1 cellular context compared by ENCODE assay signal in the genomic region with DNA sequence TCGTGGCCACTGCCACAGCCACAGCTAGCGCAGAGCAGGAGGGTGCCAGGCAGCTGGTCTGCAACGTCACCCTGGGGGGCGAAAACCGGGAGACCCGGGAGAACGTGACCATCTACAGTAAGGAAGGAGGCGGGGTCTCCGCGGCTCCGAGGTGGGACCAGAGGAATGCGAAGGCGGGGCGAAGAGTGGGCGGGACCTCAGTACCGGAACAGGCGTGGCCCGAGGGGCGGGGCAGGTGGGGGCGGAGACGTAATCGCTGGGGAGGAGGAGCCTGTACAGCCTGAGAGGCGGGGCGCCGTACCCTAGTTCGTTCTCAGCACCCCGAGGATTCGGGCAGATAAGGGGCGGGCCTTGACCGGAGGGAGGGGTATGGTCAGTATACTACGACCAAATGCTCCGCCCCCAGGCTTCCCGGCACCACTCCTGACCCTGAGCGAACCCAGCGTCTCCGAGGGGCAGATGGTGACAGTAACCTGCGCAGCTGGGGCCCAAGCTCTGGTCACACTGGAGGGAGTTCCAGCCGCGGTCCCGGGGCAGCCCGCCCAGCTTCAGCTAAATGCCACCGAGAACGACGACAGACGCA.
TF ChIP-seq lines count a peak whose summit lies in the region.

No MANE protein-coding gene starts in this region.

TF ChIP-seq in HepG2, 621 proteins besides CTCF, POLR2A, EP300 and RAD21 (continued from another document and continues in another):
- TF ChIP-seq MAX (IDR thresholded peaks at IDR 0.05): 0 out of 2 replicates have a peak, but pooled peaks have one; percentile 7
- TF ChIP-seq ZNF703 (CRISPR knock-in tag; IDR thresholded peaks at IDR 0.05; ENCODE audit: borderline replicate concordance): no peak
- TF ChIP-seq GABPB1 (CRISPR knock-in tag; IDR thresholded peaks at IDR 0.05): peak; percentile 89
- TF ChIP-seq NKX3-1 (CRISPR knock-in tag; IDR thresholded peaks at IDR 0.05): no peak
- no peak for TF ChIP-seq ZNF251 (CRISPR knock-in tag; IDR thresholded peaks at IDR 0.05)
- 0 out of 2 replicates have a peak, but pooled peaks have one; percentile 36 for TF ChIP-seq CBFB (CRISPR knock-in tag; IDR thresholded peaks at IDR 0.05)
- TF ChIP-seq NONO (IDR thresholded peaks at IDR 0.05): no peak
- TF ChIP-seq NONO (CRISPR knock-in tag; conservative IDR thresholded peaks at IDR 0.05): 0 out of 2 replicates have a peak, but pooled peaks have one; percentile 18
- 0 out of 2 replicates have a peak, but pooled peaks have one; percentile 6 for TF ChIP-seq BCL6 (CRISPR knock-in tag; IDR thresholded peaks at IDR 0.05)
- TF ChIP-seq, protein P1, sequence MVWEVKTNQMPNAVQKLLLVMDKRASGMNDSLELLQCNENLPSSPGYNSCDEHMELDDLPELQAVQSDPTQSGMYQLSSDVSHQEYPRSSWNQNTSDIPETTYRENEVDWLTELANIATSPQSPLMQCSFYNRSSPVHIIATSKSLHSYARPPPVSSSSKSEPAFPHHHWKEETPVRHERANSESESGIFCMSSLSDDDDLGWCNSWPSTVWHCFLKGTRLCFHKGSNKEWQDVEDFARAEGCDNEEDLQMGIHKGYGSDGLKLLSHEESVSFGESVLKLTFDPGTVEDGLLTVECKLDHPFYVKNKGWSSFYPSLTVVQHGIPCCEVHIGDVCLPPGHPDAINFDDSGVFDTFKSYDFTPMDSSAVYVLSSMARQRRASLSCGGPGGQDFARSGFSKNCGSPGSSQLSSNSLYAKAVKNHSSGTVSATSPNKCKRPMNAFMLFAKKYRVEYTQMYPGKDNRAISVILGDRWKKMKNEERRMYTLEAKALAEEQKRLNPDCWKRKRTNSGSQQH (CRISPR knock-in tag; IDR thresholded peaks at IDR 0.05; ENCODE audit: low read depth): peak; percentile 34; the same call in 1 of the 2 replicates
- 0 out of 2 replicates have a peak, but pooled peaks have one; percentile 51 for TF ChIP-seq ATF7-NPFF (CRISPR knock-in tag; IDR thresholded peaks at IDR 0.05; ENCODE audit: low read depth)
- no peak for TF ChIP-seq NFRKB (IDR thresholded peaks at IDR 0.05)
- no peak for TF ChIP-seq SNAI1 (CRISPR knock-in tag; IDR thresholded peaks at IDR 0.05; ENCODE audit: borderline replicate concordance)
- TF ChIP-seq ZNF792 (CRISPR knock-in tag; IDR thresholded peaks at IDR 0.05): no peak
- peak; percentile 73; the same call in 1 of the 2 replicates for TF ChIP-seq AHR (CRISPR knock-in tag; IDR thresholded peaks at IDR 0.05)
- no peak for TF ChIP-seq ZNF501 (CRISPR knock-in tag; IDR thresholded peaks at IDR 0.05)
- 0 out of 2 replicates have a peak, but pooled peaks have one; percentile 26 for TF ChIP-seq ZNF589 (CRISPR knock-in tag; conservative IDR thresholded peaks at IDR 0.05)
- no peak for TF ChIP-seq ZNF761 (CRISPR knock-in tag; conservative IDR thresholded peaks at IDR 0.05)
- no peak for TF ChIP-seq SP1 (IDR thresholded peaks at IDR 0.05)
- TF ChIP-seq SP1 (CRISPR knock-in tag; IDR thresholded peaks at IDR 0.05): peak; percentile 93
- TF ChIP-seq, protein P2, sequence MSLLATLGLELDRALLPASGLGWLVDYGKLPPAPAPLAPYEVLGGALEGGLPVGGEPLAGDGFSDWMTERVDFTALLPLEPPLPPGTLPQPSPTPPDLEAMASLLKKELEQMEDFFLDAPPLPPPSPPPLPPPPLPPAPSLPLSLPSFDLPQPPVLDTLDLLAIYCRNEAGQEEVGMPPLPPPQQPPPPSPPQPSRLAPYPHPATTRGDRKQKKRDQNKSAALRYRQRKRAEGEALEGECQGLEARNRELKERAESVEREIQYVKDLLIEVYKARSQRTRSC (CRISPR knock-in tag; IDR thresholded peaks at IDR 0.05; ENCODE audit: low read depth): 0 out of 2 replicates have a peak, but pooled peaks have one; percentile 35
- TF ChIP-seq NFYB (CRISPR knock-in tag; IDR thresholded peaks at IDR 0.05): no peak
- TF ChIP-seq ZNF639 (CRISPR knock-in tag; conservative IDR thresholded peaks at IDR 0.05): 0 out of 2 replicates have a peak, but pooled peaks have one; percentile 41
- 0 out of 2 replicates have a peak, but pooled peaks have one; percentile 44 for TF ChIP-seq ZNF317 (CRISPR knock-in tag; IDR thresholded peaks at IDR 0.05)
- peak; percentile 56 for TF ChIP-seq TEAD3 (CRISPR knock-in tag; optimal IDR thresholded peaks at IDR 0.05; ENCODE audit: borderline replicate concordance)
- TF ChIP-seq, protein P3, sequence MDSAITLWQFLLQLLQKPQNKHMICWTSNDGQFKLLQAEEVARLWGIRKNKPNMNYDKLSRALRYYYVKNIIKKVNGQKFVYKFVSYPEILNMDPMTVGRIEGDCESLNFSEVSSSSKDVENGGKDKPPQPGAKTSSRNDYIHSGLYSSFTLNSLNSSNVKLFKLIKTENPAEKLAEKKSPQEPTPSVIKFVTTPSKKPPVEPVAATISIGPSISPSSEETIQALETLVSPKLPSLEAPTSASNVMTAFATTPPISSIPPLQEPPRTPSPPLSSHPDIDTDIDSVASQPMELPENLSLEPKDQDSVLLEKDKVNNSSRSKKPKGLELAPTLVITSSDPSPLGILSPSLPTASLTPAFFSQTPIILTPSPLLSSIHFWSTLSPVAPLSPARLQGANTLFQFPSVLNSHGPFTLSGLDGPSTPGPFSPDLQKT (CRISPR knock-in tag; IDR thresholded peaks at IDR 0.05; ENCODE audit: borderline replicate concordance): no peak
- no peak for TF ChIP-seq FOXM1 (CRISPR knock-in tag; IDR thresholded peaks at IDR 0.05)
- peak; percentile 39 for TF ChIP-seq HNRNPLL (IDR thresholded peaks at IDR 0.05; ENCODE audit: low read depth, low read length, poor library complexity, severe bottlenecking)
- TF ChIP-seq TAF1 (CRISPR knock-in tag; IDR thresholded peaks at IDR 0.05): 0 out of 2 replicates have a peak, but pooled peaks have one; percentile 8
- TF ChIP-seq ARNT2 (CRISPR knock-in tag; IDR thresholded peaks at IDR 0.05; ENCODE audit: low read depth): 0 out of 2 replicates have a peak, but pooled peaks have one; percentile 33
- TF ChIP-seq NAIF1 (CRISPR knock-in tag; IDR thresholded peaks at IDR 0.05; ENCODE audit: borderline replicate concordance): no peak
- TF ChIP-seq, protein P4, sequence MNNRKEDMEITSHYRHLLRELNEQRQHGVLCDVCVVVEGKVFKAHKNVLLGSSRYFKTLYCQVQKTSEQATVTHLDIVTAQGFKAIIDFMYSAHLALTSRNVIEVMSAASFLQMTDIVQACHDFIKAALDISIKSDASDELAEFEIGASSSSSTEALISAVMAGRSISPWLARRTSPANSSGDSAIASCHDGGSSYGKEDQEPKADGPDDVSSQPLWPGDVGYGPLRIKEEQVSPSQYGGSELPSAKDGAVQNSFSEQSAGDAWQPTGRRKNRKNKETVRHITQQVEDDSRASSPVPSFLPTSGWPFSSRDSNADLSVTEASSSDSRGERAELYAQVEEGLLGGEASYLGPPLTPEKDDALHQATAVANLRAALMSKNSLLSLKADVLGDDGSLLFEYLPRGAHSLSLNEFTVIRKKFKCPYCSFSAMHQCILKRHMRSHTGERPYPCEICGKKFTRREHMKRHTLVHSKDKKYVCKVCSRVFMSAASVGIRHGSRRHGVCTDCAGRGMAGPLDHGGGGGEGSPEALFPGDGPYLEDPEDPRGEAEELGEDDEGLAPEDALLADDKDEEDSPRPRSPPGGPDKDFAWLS (CRISPR knock-in tag; IDR thresholded peaks at IDR 0.05; ENCODE audit: borderline replicate concordance): no peak
- peak; percentile 71; the same call in 1 of the 2 replicates for TF ChIP-seq SP4 (CRISPR knock-in tag; IDR thresholded peaks at IDR 0.05)
- TF ChIP-seq, protein P5, sequence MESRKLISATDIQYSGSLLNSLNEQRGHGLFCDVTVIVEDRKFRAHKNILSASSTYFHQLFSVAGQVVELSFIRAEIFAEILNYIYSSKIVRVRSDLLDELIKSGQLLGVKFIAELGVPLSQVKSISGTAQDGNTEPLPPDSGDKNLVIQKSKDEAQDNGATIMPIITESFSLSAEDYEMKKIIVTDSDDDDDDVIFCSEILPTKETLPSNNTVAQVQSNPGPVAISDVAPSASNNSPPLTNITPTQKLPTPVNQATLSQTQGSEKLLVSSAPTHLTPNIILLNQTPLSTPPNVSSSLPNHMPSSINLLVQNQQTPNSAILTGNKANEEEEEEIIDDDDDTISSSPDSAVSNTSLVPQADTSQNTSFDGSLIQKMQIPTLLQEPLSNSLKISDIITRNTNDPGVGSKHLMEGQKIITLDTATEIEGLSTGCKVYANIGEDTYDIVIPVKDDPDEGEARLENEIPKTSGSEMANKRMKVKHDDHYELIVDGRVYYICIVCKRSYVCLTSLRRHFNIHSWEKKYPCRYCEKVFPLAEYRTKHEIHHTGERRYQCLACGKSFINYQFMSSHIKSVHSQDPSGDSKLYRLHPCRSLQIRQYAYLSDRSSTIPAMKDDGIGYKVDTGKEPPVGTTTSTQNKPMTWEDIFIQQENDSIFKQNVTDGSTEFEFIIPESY (CRISPR knock-in tag; IDR thresholded peaks at IDR 0.05): 0 out of 2 replicates have a peak, but pooled peaks have one; percentile 0
- TF ChIP-seq HNF1A (IDR thresholded peaks at IDR 0.05; ENCODE audit: low read depth): no peak
- no peak for TF ChIP-seq HNF1A (CRISPR knock-in tag; IDR thresholded peaks at IDR 0.05; ENCODE audit: borderline replicate concordance)
- no peak for TF ChIP-seq NFATC3 (CRISPR knock-in tag; IDR thresholded peaks at IDR 0.05)
- peak; percentile 24; the same call in 1 of the 2 replicates for TF ChIP-seq ARID5B (CRISPR knock-in tag; IDR thresholded peaks at IDR 0.05)
- no peak for TF ChIP-seq KAT7 (CRISPR knock-in tag; IDR thresholded peaks at IDR 0.05; ENCODE audit: borderline replicate concordance)
- TF ChIP-seq RORA (CRISPR knock-in tag; IDR thresholded peaks at IDR 0.05): no peak
